30 cellular contexts compared by ENCODE assay signal in genomic region chr10:93656155-93656554, GRCh38. TPM values are rescaled to one million over a fixed set of nuclear protein-coding genes. Genes with fewer than 3 reads are reported as not detected.
"Had no signal": no experiment of that assay in that cellular context is flagged by ENCODE, and none has a peak within 500 bp of the region (broad histone marks: within the 10 kb centered on the region; RNA-seq: fewer than 3 reads in every experiment).

No MANE protein-coding gene starts in this region.

- H3K4me3 ChIP-seq: adrenal gland, ascending aorta, gastroesophageal sphincter, hepatocyte, pancreas, prostate gland, right atrium auricular region, transverse colon had no signal

- ATAC-seq: gastroesophageal sphincter; left colon; naive thymus-derived CD4-positive, alpha-beta T cell; pancreas had no signal

- FAIRE-seq: colon had no signal

- DNase-seq: activated CD4-positive, alpha-beta T cell treated with anti-CD3 and anti-CD28 coated beads for 4 hours; activated CD4-positive, alpha-beta T cell treated with anti-CD3 and anti-CD28 coated beads, Interleukin-2, amount 50 U/mL, for 48 hours; activated CD4-positive, CD25-positive, alpha-beta regulatory T cell; activated CD8-positive, alpha-beta memory T cell treated with anti-CD3 and anti-CD28 coated beads for 24 hours; activated effector memory CD4-positive, alpha-beta T cell treated with anti-CD3 and anti-CD28 coated beads, Interleukin-2, amount 50 U/mL, for 16 hours; activated naive CD4-positive, alpha-beta T cell treated with anti-CD3 and anti-CD28 coated beads for 36 hours; activated naive CD8-positive, alpha-beta T cell treated with anti-CD3 and anti-CD28 coated beads for 36 hours; adrenal gland; dermis blood vessel endothelial cell; effector CD4-positive, alpha-beta T cell; islet precursor cell; left colon; midbrain; naive thymus-derived CD4-positive, alpha-beta T cell; pancreas; stimulated activated CD4-positive, alpha-beta T cell treated with anti-CD3 and anti-CD28 coated beads, Interleukin-2, amount 100 ng/mL, for 48 hours; stimulated activated naive CD4-positive, alpha-beta T cell treated with Interleukin-2 at 50 U/mL for 16 hours; transverse colon had no signal

- H3K27me3 ChIP-seq: adrenal gland, ascending aorta, gastroesophageal sphincter, hepatocyte, pancreas, right atrium auricular region, transverse colon had no signal

- H3K36me3 ChIP-seq: adrenal gland, ascending aorta, prostate gland, transverse colon had no signal

RNA-seq across cellular contexts. Expression of gene PDE6C, which starts 43.8 kb away (rescaled TPM):
- total RNA-seq: activated naive CD4-positive, alpha-beta T cell treated with anti-CD3 and anti-CD28 coated beads for 36 hours; activated naive CD8-positive, alpha-beta T cell treated with anti-CD3 and anti-CD28 coated beads for 36 hours; adrenal gland; ascending aorta; dermis blood vessel endothelial cell; fibroblast of villous mesenchyme; gastroesophageal sphincter; left colon; lower leg skin; naive thymus-derived CD4-positive, alpha-beta T cell; pancreas; prostate gland; right atrium auricular region; T-helper 1 cell treated with Interleukin-12 subunit alpha and Interleukin-12 subunit beta and Interleukin-4 antibody, amounts not matched to agents 30 ng/mL and 1 ng/mL, for 36 hours; temporal lobe; transverse colon; urinary bladder had no signal
- polyA plus RNA-seq: adrenal gland; naive thymus-derived CD4-positive, alpha-beta T cell; neural cell; pancreas had no signal

RNA-seq across cellular contexts. Expression of gene RBP4, which starts 55.1 kb away (rescaled TPM):
- total RNA-seq: activated naive CD4-positive, alpha-beta T cell treated with anti-CD3 and anti-CD28 coated beads for 36 hours; activated naive CD8-positive, alpha-beta T cell treated with anti-CD3 and anti-CD28 coated beads for 36 hours; dermis blood vessel endothelial cell; fibroblast of villous mesenchyme; naive thymus-derived CD4-positive, alpha-beta T cell; T-helper 1 cell treated with Interleukin-12 subunit alpha and Interleukin-12 subunit beta and Interleukin-4 antibody, amounts not matched to agents 30 ng/mL and 1 ng/mL, for 36 hours had no signal
- polyA plus RNA-seq: naive thymus-derived CD4-positive, alpha-beta T cell had no signal
